Comparison of ENCODE assay signal across 19 cellular contexts in genomic region chr10:79542619-79543018, GRCh38. TPM values are rescaled to one million over a fixed set of nuclear protein-coding genes. Genes with fewer than 3 reads are reported as not detected.
"Had no signal": no experiment of that assay in that cellular context is flagged by ENCODE, and none has a peak within 500 bp of the region (broad histone marks: within the 10 kb centered on the region; RNA-seq: fewer than 3 reads in every experiment).

No MANE protein-coding gene starts in this region.

- H3K9me3 Mint-ChIP-seq: endodermal cell had no signal

- H3K27ac ChIP-seq: dorsolateral prefrontal cortex, heart left ventricle, lower lobe of right lung, prostate gland, VCaP had no signal

- H3K27me3 ChIP-seq: dorsolateral prefrontal cortex, heart left ventricle had no signal

- H3K36me3 ChIP-seq: heart left ventricle, lower lobe of right lung, prostate gland had no signal

- H3K4me1 Mint-ChIP-seq: endodermal cell, nephron progenitor cell had no signal

- H3K9me3 ChIP-seq: heart left ventricle, lower lobe of right lung, prostate gland had no signal

- ATAC-seq: heart left ventricle; right cardiac atrium; stimulated activated naive CD8-positive, alpha-beta T cell treated with anti-CD3 and anti-CD28 coated beads, Interleukin-15, Interleukin-2, amounts not matched to agents 100 U/mL and 50 U/mL, for 24 hours had no signal

- H3K4me3 ChIP-seq: dorsolateral prefrontal cortex, heart left ventricle, lower lobe of right lung, prostate gland had no signal

- H3K27ac Mint-ChIP-seq: endodermal cell, nephron progenitor cell had no signal

- H3K4me3 Mint-ChIP-seq: endodermal cell, nephron progenitor cell had no signal

- H3K4me1 ChIP-seq: lower lobe of right lung, prostate gland had no signal

- DNase-seq: activated CD4-positive, alpha-beta T cell treated with anti-CD3 and anti-CD28 coated beads for 1 hour; activated CD4-positive, alpha-beta T cell treated with anti-CD3 and anti-CD28 coated beads, Interleukin-2, amount 50 U/mL, for 4 hours; activated naive CD4-positive, alpha-beta T cell treated with anti-CD3 and anti-CD28 coated beads, Interleukin-2, amount 50 U/mL, for 16 hours; dorsolateral prefrontal cortex; endodermal cell; heart left ventricle; lower lobe of right lung; nephron progenitor cell; right cardiac atrium; small intestine; stimulated activated CD4-positive, alpha-beta T cell treated with anti-CD3 and anti-CD28 coated beads, Interleukin-4, amount 100 ng/mL, for 4 hours; stimulated activated CD8-positive, alpha-beta memory T cell treated with anti-CD3 and anti-CD28 coated beads, Interleukin-4, amount 100 ng/mL, for 48 hours; stimulated activated naive CD8-positive, alpha-beta T cell treated with anti-CD3 and anti-CD28 coated beads, Interleukin-15, Interleukin-2, amounts not matched to agents 100 U/mL and 50 U/mL, for 24 hours; trophoblast cell had no signal

RNA-seq across cellular contexts. Expression of gene SFTPA2, which starts 17.6 kb away (rescaled TPM):
- total RNA-seq: astrocyte, endodermal cell, epithelial cell of proximal tubule, frontal cortex, heart left ventricle had no signal
- polyA plus RNA-seq: right cardiac atrium had no signal

RNA-seq across cellular contexts. Expression of gene EIF5AL1, which starts 30.3 kb away (rescaled TPM):
- total RNA-seq: lower lobe of right lung had no signal
